ENCODE assay signal across 11 cellular contexts in genomic region chr11:126080206-126080941, GRCh38. TPM values are rescaled to one million over a fixed set of nuclear protein-coding genes. Genes with fewer than 3 reads are reported as not detected.
DNase-seq lines count a peak whose midpoint lies in the region; ATAC-seq and TF ChIP-seq lines count a peak whose summit lies in the region.
"Had no signal": no experiment of that assay in that cellular context is flagged by ENCODE, and none has a peak within 500 bp of the region (broad histone marks: within the 10 kb centered on the region; RNA-seq: fewer than 3 reads in every experiment).

No MANE protein-coding gene starts in this region.

- no peak overlapping the region for H3K27ac Mint-ChIP-seq in activated T-helper 2 cell treated with anti-CD3 and anti-CD28 coated beads, Interferon-gamma antibody, Interleukin-2, Interleukin-4, amounts not matched to agents 10 μg/mL and 5 μg/mL and 100 μg/mL, durations not matched to agents 14 hours and 24 hours and 36 hours
- H3K27ac Mint-ChIP-seq in natural killer cell treated with Interleukin-12 subunit alpha and Interleukin-12 subunit beta and Interleukin-15 and Interleukin-18, amount 100 ng/mL, for 72 hours = no peak overlapping the region
- H3K27ac Mint-ChIP-seq: activated CD8-positive, alpha-beta memory T cell treated with anti-CD3 and anti-CD28 coated beads, Interleukin-2, amount 10 ng/mL, durations not matched to agents 7 days and 5 days; IgD-negative memory B cell had no signal

- DNase-seq in NCI-H510A treated with DMSO at 0.1 percent for 48 hours (lab: John Stamatoyannopoulos, UW) (peak; percentile 32), NCI-H510A (lab: John Stamatoyannopoulos, UW) (no peak), RKO (ENCODE audit: low spot score) (peak; percentile 16), kidney tubule cell (ENCODE audit: low spot score) (peak; percentile 44), transverse colon (no peak)
- DNase-seq in activated T-helper 2 cell treated with anti-CD3 and anti-CD28 coated beads, Interferon-gamma antibody, Interleukin-2, Interleukin-4, amounts not matched to agents 10 μg/mL and 5 μg/mL and 100 μg/mL, durations not matched to agents 14 hours and 24 hours and 36 hours (ENCODE audit: low spot score) = no peak
- DNase-seq in stimulated activated CD4-positive, alpha-beta T cell treated with anti-CD3 and anti-CD28 coated beads, Interleukin-4, amount 100 ng/mL, for 1 hour = no peak
- no peak for DNase-seq in natural killer cell treated with Interleukin-12 subunit alpha and Interleukin-12 subunit beta and Interleukin-15 and Interleukin-18, amount 100 ng/mL, for 72 hours (ENCODE audit: low spot score)
- DNase-seq: activated CD8-positive, alpha-beta memory T cell treated with anti-CD3 and anti-CD28 coated beads, Interleukin-2, amount 10 ng/mL, durations not matched to agents 7 days and 5 days had no signal

- no peak for TF ChIP-seq CTCF in transverse colon (IDR thresholded peaks at IDR 0.05)

- H3K4me1 Mint-ChIP-seq in activated T-helper 2 cell treated with anti-CD3 and anti-CD28 coated beads, Interferon-gamma antibody, Interleukin-2, Interleukin-4, amounts not matched to agents 10 μg/mL and 5 μg/mL and 100 μg/mL, durations not matched to agents 14 hours and 24 hours and 36 hours (ENCODE audit: low read depth) = peaks cover 15% of the 10 kb centered on the region
- H3K4me1 Mint-ChIP-seq in natural killer cell treated with Interleukin-12 subunit alpha and Interleukin-12 subunit beta and Interleukin-15 and Interleukin-18, amount 100 ng/mL, for 72 hours (ENCODE audit: low read depth in 2 of 2) = peaks cover 4% of the 10 kb centered on the region in 2 donors

- no peaks in the 10 kb centered on the region for H3K9me3 ChIP-seq in transverse colon

- no peaks in the 10 kb centered on the region for H3K9me3 Mint-ChIP-seq in activated T-helper 2 cell treated with anti-CD3 and anti-CD28 coated beads, Interferon-gamma antibody, Interleukin-2, Interleukin-4, amounts not matched to agents 10 μg/mL and 5 μg/mL and 100 μg/mL, durations not matched to agents 14 hours and 24 hours and 36 hours
- H3K9me3 Mint-ChIP-seq in natural killer cell treated with Interleukin-12 subunit alpha and Interleukin-12 subunit beta and Interleukin-15 and Interleukin-18, amount 100 ng/mL, for 72 hours = no peaks in the 10 kb centered on the region
- H3K9me3 Mint-ChIP-seq: central memory CD8-positive, alpha-beta T cell; IgD-negative memory B cell had no signal

- H3K4me3 Mint-ChIP-seq in activated T-helper 2 cell treated with anti-CD3 and anti-CD28 coated beads, Interferon-gamma antibody, Interleukin-2, Interleukin-4, amounts not matched to agents 10 μg/mL and 5 μg/mL and 100 μg/mL, durations not matched to agents 14 hours and 24 hours and 36 hours (ENCODE audit: low read depth) = no peak overlapping the region
- H3K4me3 Mint-ChIP-seq in natural killer cell treated with Interleukin-12 subunit alpha and Interleukin-12 subunit beta and Interleukin-15 and Interleukin-18, amount 100 ng/mL, for 72 hours = no peak overlapping the region
- H3K4me3 Mint-ChIP-seq: activated CD8-positive, alpha-beta memory T cell treated with anti-CD3 and anti-CD28 coated beads, Interleukin-2, amount 10 ng/mL, durations not matched to agents 7 days and 5 days; central memory CD8-positive, alpha-beta T cell had no signal

- ATAC-seq in natural killer cell treated with Interleukin-12 subunit alpha and Interleukin-12 subunit beta and Interleukin-15 and Interleukin-18, amount 100 ng/mL, for 72 hours = no peak
- ATAC-seq: activated CD8-positive, alpha-beta memory T cell treated with anti-CD3 and anti-CD28 coated beads, Interleukin-2, amount 10 ng/mL, durations not matched to agents 7 days and 5 days had no signal

- TF ChIP-seq POLR2A in transverse colon (IDR thresholded peaks at IDR 0.05) = no peak

- no peaks in the 10 kb centered on the region for H3K36me3 Mint-ChIP-seq in activated T-helper 2 cell treated with anti-CD3 and anti-CD28 coated beads, Interferon-gamma antibody, Interleukin-2, Interleukin-4, amounts not matched to agents 10 μg/mL and 5 μg/mL and 100 μg/mL, durations not matched to agents 14 hours and 24 hours and 36 hours (ENCODE audit: low read depth)
- H3K36me3 Mint-ChIP-seq in natural killer cell treated with Interleukin-12 subunit alpha and Interleukin-12 subunit beta and Interleukin-15 and Interleukin-18, amount 100 ng/mL, for 72 hours = no peaks in the 10 kb centered on the region
- H3K36me3 Mint-ChIP-seq: activated CD8-positive, alpha-beta memory T cell treated with anti-CD3 and anti-CD28 coated beads, Interleukin-2, amount 10 ng/mL, durations not matched to agents 7 days and 5 days; IgD-negative memory B cell had no signal

- no peaks in the 10 kb centered on the region for H3K27me3 ChIP-seq in transverse colon

- peak overlapping the region in 3 of 4 donors; percentile 23 to 71 (median 28) for H3K27ac ChIP-seq in transverse colon

- in situ Hi-C loops in transverse colon (cut with MboI; ENCODE audit: low pct_ligation_motif_present in 1 of 4, low pct_unique_long_range_greater_than_20kb in 1 of 4, low sequenced_read_pairs in 3 of 4) = no loop called here

- intact Hi-C loops in transverse colon (cut with DNase I; ENCODE audit: low total_unique reads) = no loop called here
- intact Hi-C loops in activated T-helper 2 cell treated with anti-CD3 and anti-CD28 coated beads, Interferon-gamma antibody, Interleukin-2, Interleukin-4, amounts not matched to agents 10 μg/mL and 5 μg/mL and 100 μg/mL, durations not matched to agents 14 hours and 24 hours and 36 hours (cut with micrococcal nuclease) = no loop called here

- no peaks in the 10 kb centered on the region for H3K36me3 ChIP-seq in transverse colon

- TF ChIP-seq EP300 in transverse colon (IDR thresholded peaks at IDR 0.05; ENCODE audit: low read depth) = no peak

- 33 to 75% methylated on average over 1 to 8 of the region's 8 CpGs for WGBS in transverse colon (ENCODE audit: low coverage in 1 of 2), 2 donors

- H3K4me1 ChIP-seq in transverse colon = peaks cover 0 to 10% (median 3%) of the 10 kb centered on the region in 4 donors

- no peak overlapping the region for H3K4me3 ChIP-seq in transverse colon

- peaks cover 3% of the 10 kb centered on the region for H3K27me3 Mint-ChIP-seq in activated T-helper 2 cell treated with anti-CD3 and anti-CD28 coated beads, Interferon-gamma antibody, Interleukin-2, Interleukin-4, amounts not matched to agents 10 μg/mL and 5 μg/mL and 100 μg/mL, durations not matched to agents 14 hours and 24 hours and 36 hours (ENCODE audit: low read depth)
- peaks cover 13 to 20% of the 10 kb centered on the region in 2 donors for H3K27me3 Mint-ChIP-seq in natural killer cell treated with Interleukin-12 subunit alpha and Interleukin-12 subunit beta and Interleukin-15 and Interleukin-18, amount 100 ng/mL, for 72 hours

RNA-seq across cellular contexts. Expression of gene CDON, which starts 17.7 kb away (rescaled TPM):
- total RNA-seq in transverse colon = 10 to 100 TPM in 2 of 4 donors, 1 to 10 TPM in 2; 7.6 to 31.0 (median 9.9) TPM
- total RNA-seq in activated T-helper 2 cell treated with anti-CD3 and anti-CD28 coated beads, Interferon-gamma antibody, Interleukin-2, Interleukin-4, amounts not matched to agents 10 μg/mL and 5 μg/mL and 100 μg/mL, durations not matched to agents 14 hours and 24 hours and 36 hours = 3.2 and 3.5 TPM in 2 replicates
- total RNA-seq in natural killer cell treated with Interleukin-12 subunit alpha and Interleukin-12 subunit beta and Interleukin-15 and Interleukin-18, amount 100 ng/mL, for 72 hours = 1 to 10 TPM in 1 of 2 donors, under 1 TPM in 1; 0.59 to 2.1 TPM

Comparison
In these comparisons a context has a peak if more than half of its experiments do, and no peak if none do; other contexts are left out.
1. DNase-seq: peak in NCI-H510A treated with DMSO at 0.1 percent for 48 hours (single experiment), RKO (single experiment) and kidney tubule cell (single experiment); none in NCI-H510A (single experiment), transverse colon (single experiment), activated T-helper 2 cell treated with anti-CD3 and anti-CD28 coated beads, Interferon-gamma antibody, Interleukin-2, Interleukin-4, amounts not matched to agents 10 μg/mL and 5 μg/mL and 100 μg/mL, durations not matched to agents 14 hours and 24 hours and 36 hours (single experiment), stimulated activated CD4-positive, alpha-beta T cell treated with anti-CD3 and anti-CD28 coated beads, Interleukin-4, amount 100 ng/mL, for 1 hour (single experiment) and natural killer cell treated with Interleukin-12 subunit alpha and Interleukin-12 subunit beta and Interleukin-15 and Interleukin-18, amount 100 ng/mL, for 72 hours (single experiment).